12 cellular contexts compared by ENCODE assay signal in the genomic region with DNA sequence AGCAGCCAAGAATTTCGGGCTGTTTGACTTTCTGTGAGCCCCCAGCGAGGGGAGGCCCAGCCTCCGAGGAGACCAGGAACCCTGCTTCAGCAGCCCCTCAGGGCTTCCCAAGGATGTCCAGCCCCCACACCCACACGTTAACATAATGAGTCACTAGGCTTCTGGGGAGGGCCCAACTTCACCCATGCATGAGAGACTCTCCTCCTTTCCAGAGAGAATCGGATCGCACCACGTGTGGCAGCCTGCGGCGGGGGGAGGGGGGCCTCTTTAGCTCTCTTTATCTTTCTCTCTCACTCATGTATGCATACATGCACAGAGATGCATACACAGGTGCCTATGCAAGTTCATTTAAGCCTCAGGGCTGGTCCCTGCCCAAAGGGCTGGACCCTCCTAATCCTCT. TPM values are rescaled to one million over a fixed set of nuclear protein-coding genes. Genes with fewer than 3 reads are reported as not detected.
DNase-seq lines count a peak whose midpoint lies in the region; ATAC-seq and TF ChIP-seq lines count a peak whose summit lies in the region.
"Had no signal": no experiment of that assay in that cellular context is flagged by ENCODE, and none has a peak within 500 bp of the region (broad histone marks: within the 10 kb centered on the region; RNA-seq: fewer than 3 reads in every experiment).

No MANE protein-coding gene starts in this region.

- no peaks in the 10 kb centered on the region for H3K9me3 Mint-ChIP-seq in activated naive CD8-positive, alpha-beta T cell (ENCODE audit: low read depth)
- no peaks in the 10 kb centered on the region for H3K9me3 Mint-ChIP-seq in activated naive CD8-positive, alpha-beta T cell treated with anti-CD3 and anti-CD28 coated beads, Interleukin-2, amount 50 U/mL, for 24 hours
- no peaks in the 10 kb centered on the region for H3K9me3 Mint-ChIP-seq in WTC11
- H3K9me3 Mint-ChIP-seq in stimulated activated naive B cell treated with anti-CD40 and anti-IgM and Interleukin-4, amounts not matched to agents 10 μg/mL and 1 μg/mL and 100 μg/mL, for 72 hours, result no peaks in the 10 kb centered on the region
- H3K9me3 Mint-ChIP-seq: nephron had no signal

- no peaks in the 10 kb centered on the region for H3K27me3 Mint-ChIP-seq in activated naive CD8-positive, alpha-beta T cell
- no peaks in the 10 kb centered on the region for H3K27me3 Mint-ChIP-seq in activated naive CD8-positive, alpha-beta T cell treated with anti-CD3 and anti-CD28 coated beads, Interleukin-2, amount 50 U/mL, for 24 hours
- no peaks in the 10 kb centered on the region for H3K27me3 Mint-ChIP-seq in WTC11 (ENCODE audit: low read depth)
- no peaks in the 10 kb centered on the region for H3K27me3 Mint-ChIP-seq in stimulated activated naive B cell treated with anti-CD40 and anti-IgM and Interleukin-4, amounts not matched to agents 10 μg/mL and 1 μg/mL and 100 μg/mL, for 72 hours

- H3K27ac Mint-ChIP-seq in activated naive CD8-positive, alpha-beta T cell, result peak overlapping the region; percentile 61
- H3K27ac Mint-ChIP-seq in activated naive CD8-positive, alpha-beta T cell treated with anti-CD3 and anti-CD28 coated beads, Interleukin-2, amount 50 U/mL, for 24 hours, result no peak overlapping the region
- peak overlapping the region; percentile 78 for H3K27ac Mint-ChIP-seq in WTC11
- peak overlapping the region; percentile 80 for H3K27ac Mint-ChIP-seq in stimulated activated naive B cell treated with anti-CD40 and anti-IgM and Interleukin-4, amounts not matched to agents 10 μg/mL and 1 μg/mL and 100 μg/mL, for 72 hours

- no peaks in the 10 kb centered on the region for H3K36me3 Mint-ChIP-seq in activated naive CD8-positive, alpha-beta T cell
- peaks cover 8% of the 10 kb centered on the region for H3K36me3 Mint-ChIP-seq in activated naive CD8-positive, alpha-beta T cell treated with anti-CD3 and anti-CD28 coated beads, Interleukin-2, amount 50 U/mL, for 24 hours (ENCODE audit: low read depth)
- peaks cover 28% of the 10 kb centered on the region for H3K36me3 Mint-ChIP-seq in WTC11
- H3K36me3 Mint-ChIP-seq in stimulated activated naive B cell treated with anti-CD40 and anti-IgM and Interleukin-4, amounts not matched to agents 10 μg/mL and 1 μg/mL and 100 μg/mL, for 72 hours, result peaks cover 32 to 46% of the 10 kb centered on the region in 2 donors

- no peak for TF ChIP-seq CTCF in WTC11 (IDR thresholded peaks at IDR 0.05)

- peaks cover 14% of the 10 kb centered on the region for H3K4me1 Mint-ChIP-seq in activated naive CD8-positive, alpha-beta T cell (ENCODE audit: low read depth)
- H3K4me1 Mint-ChIP-seq in activated naive CD8-positive, alpha-beta T cell treated with anti-CD3 and anti-CD28 coated beads, Interleukin-2, amount 50 U/mL, for 24 hours, result peaks cover 17% of the 10 kb centered on the region
- H3K4me1 Mint-ChIP-seq in WTC11, result peaks cover 14% of the 10 kb centered on the region
- H3K4me1 Mint-ChIP-seq in stimulated activated naive B cell treated with anti-CD40 and anti-IgM and Interleukin-4, amounts not matched to agents 10 μg/mL and 1 μg/mL and 100 μg/mL, for 72 hours, result peaks cover 23 to 29% of the 10 kb centered on the region in 2 donors

- POLR2A ChIA-PET in WTC11 (lab: Charles Lee), result no interaction called here

- no peak for ATAC-seq in activated naive CD8-positive, alpha-beta T cell treated with anti-CD3 and anti-CD28 coated beads, Interleukin-2, amount 50 U/mL, for 24 hours
- ATAC-seq in WTC11 (no peak), GM18502 (IDR thresholded peaks at IDR 0.05; ENCODE audit: poor library complexity, unreplicated experiment) (no peak), HG02678 (IDR thresholded peaks at IDR 0.05; ENCODE audit: unreplicated experiment) (no peak)
- ATAC-seq in stimulated activated naive B cell treated with anti-CD40 and anti-IgM and Interleukin-4, amounts not matched to agents 10 μg/mL and 1 μg/mL and 100 μg/mL, for 72 hours (replicated peaks), result no peak

- CTCF ChIA-PET in WTC11 (lab: Charles Lee), result interaction anchor here (1.5 kb wide), 1 partner anchor 118 kb away, joined by 3 read pairs; no protein-coding TSS in a partner anchor

- no peak overlapping the region for H3K4me3 Mint-ChIP-seq in activated naive CD8-positive, alpha-beta T cell
- no peak overlapping the region for H3K4me3 Mint-ChIP-seq in activated naive CD8-positive, alpha-beta T cell treated with anti-CD3 and anti-CD28 coated beads, Interleukin-2, amount 50 U/mL, for 24 hours
- H3K4me3 Mint-ChIP-seq in WTC11, result no peak overlapping the region
- H3K4me3 Mint-ChIP-seq in stimulated activated naive B cell treated with anti-CD40 and anti-IgM and Interleukin-4, amounts not matched to agents 10 μg/mL and 1 μg/mL and 100 μg/mL, for 72 hours, result no peak overlapping the region
- H3K4me3 Mint-ChIP-seq: nephron had no signal

- in situ Hi-C loops in G401 (cut with HindIII; ENCODE audit: low sequenced_read_pairs), result no loop called here

- DNase-seq in activated naive CD8-positive, alpha-beta T cell treated with anti-CD3 and anti-CD28 coated beads, Interleukin-2, amount 50 U/mL, for 24 hours, result no peak
- DNase-seq in WTC11 (ENCODE audit: low spot score) (no peak), glomerular visceral epithelial cell (ENCODE audit: extremely low spot score) (peak; percentile 80), G401 (ENCODE audit: low spot score) (no peak)
- DNase-seq in stimulated activated naive B cell treated with anti-CD40 and anti-IgM and Interleukin-4, amounts not matched to agents 10 μg/mL and 1 μg/mL and 100 μg/mL, for 72 hours, result no peak
- DNase-seq: kidney, NCI-H748 treated with DMSO at 0.1 percent for 48 hours had no signal

TF ChIP-seq in WTC11, 78 proteins besides CTCF, POLR2A, EP300 and RAD21 (continues in another document):
- TF ChIP-seq NFATC4 (CRISPR knock-in tag; IDR thresholded peaks at IDR 0.05), result no peak
- no peak for TF ChIP-seq ETV6 (CRISPR knock-in tag; IDR thresholded peaks at IDR 0.05)
- TF ChIP-seq ZNF416 (CRISPR knock-in tag; IDR thresholded peaks at IDR 0.05), result no peak
- TF ChIP-seq, protein P1, sequence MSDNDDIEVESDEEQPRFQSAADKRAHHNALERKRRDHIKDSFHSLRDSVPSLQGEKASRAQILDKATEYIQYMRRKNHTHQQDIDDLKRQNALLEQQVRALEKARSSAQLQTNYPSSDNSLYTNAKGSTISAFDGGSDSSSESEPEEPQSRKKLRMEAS (CRISPR knock-in tag; IDR thresholded peaks at IDR 0.05), result no peak
- no peak for TF ChIP-seq ARID4B (CRISPR knock-in tag; IDR thresholded peaks at IDR 0.05; ENCODE audit: borderline replicate concordance)
- TF ChIP-seq, protein P2, sequence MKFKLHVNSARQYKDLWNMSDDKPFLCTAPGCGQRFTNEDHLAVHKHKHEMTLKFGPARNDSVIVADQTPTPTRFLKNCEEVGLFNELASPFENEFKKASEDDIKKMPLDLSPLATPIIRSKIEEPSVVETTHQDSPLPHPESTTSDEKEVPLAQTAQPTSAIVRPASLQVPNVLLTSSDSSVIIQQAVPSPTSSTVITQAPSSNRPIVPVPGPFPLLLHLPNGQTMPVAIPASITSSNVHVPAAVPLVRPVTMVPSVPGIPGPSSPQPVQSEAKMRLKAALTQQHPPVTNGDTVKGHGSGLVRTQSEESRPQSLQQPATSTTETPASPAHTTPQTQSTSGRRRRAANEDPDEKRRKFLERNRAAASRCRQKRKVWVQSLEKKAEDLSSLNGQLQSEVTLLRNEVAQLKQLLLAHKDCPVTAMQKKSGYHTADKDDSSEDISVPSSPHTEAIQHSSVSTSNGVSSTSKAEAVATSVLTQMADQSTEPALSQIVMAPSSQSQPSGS (CRISPR knock-in tag; IDR thresholded peaks at IDR 0.05; ENCODE audit: borderline replicate concordance, low read depth), result no peak
- TF ChIP-seq PRRX2 (CRISPR knock-in tag; IDR thresholded peaks at IDR 0.05), result no peak

RNA-seq across cellular contexts. Expression of gene AP2M1, which starts 3.1 kb away (rescaled TPM):
- total RNA-seq in WTC11 (2021), result 370 to 399 TPM (median 383 TPM) in 3 replicates
- total RNA-seq in G401 (2014; rRNA removed; shearing (Covaris generic)), result 330 and 352 TPM in 2 replicates

RNA-seq across cellular contexts. Expression of gene ABCF3, which starts 14.4 kb away (rescaled TPM):
- total RNA-seq in WTC11 (2021), result 49.7 to 63.6 TPM (median 50.0 TPM) in 3 replicates
- 47.0 and 63.5 TPM in 2 replicates for total RNA-seq in G401 (2014; rRNA removed; shearing (Covaris generic))

RNA-seq across cellular contexts. Expression of gene DVL3, which starts 16.4 kb away (rescaled TPM):
- total RNA-seq in WTC11 (2021), result 64.5 to 76.2 TPM (median 66.5 TPM) in 3 replicates
- total RNA-seq in G401 (2014; rRNA removed; shearing (Covaris generic)), result 41.6 and 47.0 TPM in 2 replicates

RNA-seq across cellular contexts. Expression of gene EIF2B5, which starts 36.4 kb away (rescaled TPM):
- 36.6 to 42.3 TPM (median 38.0 TPM) in 3 replicates for total RNA-seq in WTC11 (2021)
- 64.3 and 64.9 TPM in 2 replicates for total RNA-seq in G401 (2014; rRNA removed; shearing (Covaris generic))

RNA-seq across cellular contexts. Expression of gene VWA5B2, which starts 57.8 kb away (rescaled TPM):
- total RNA-seq in WTC11 (2021), result 0.44 to 0.57 TPM (median 0.55 TPM) in 3 replicates
- total RNA-seq in G401 (2014; rRNA removed; shearing (Covaris generic)), result 0.20 and 0.43 TPM in 2 replicates
- total RNA-seq: ureter had no signal
